ENCODE assay signal across 10 cellular contexts in genomic region chr9:116152941-116153764, GRCh38.
DNase-seq lines count a peak whose midpoint lies in the region; ATAC-seq and TF ChIP-seq lines count a peak whose summit lies in the region.
"Had no signal": no experiment of that assay in that cellular context is flagged by ENCODE, and none has a peak within 500 bp of the region (broad histone marks: within the 10 kb centered on the region; RNA-seq: fewer than 3 reads in every experiment).

No MANE protein-coding gene starts in this region.

- DNase-seq in AG09309 (ENCODE audit: low read depth) (no peak), NCI-H1417 treated with DMSO at 0.1 percent for 48 hours (lab: John Stamatoyannopoulos, UW) (peak; percentile 16), epithelial cell of esophagus (ENCODE audit: low read depth) (peak; percentile 41)
- no peak for DNase-seq in activated CD4-positive, alpha-beta T cell treated with anti-CD3 and anti-CD28 coated beads for 4 hours
- no peak for DNase-seq in stimulated activated CD8-positive, alpha-beta memory T cell treated with anti-CD3 and anti-CD28 coated beads, Interleukin-4, amount 100 ng/mL, for 48 hours
- DNase-seq: effector CD4-positive, alpha-beta T cell; NCI-H187 treated with DMSO at 0.1 percent for 48 hours had no signal

- no peaks in the 10 kb centered on the region for H3K9me3 Mint-ChIP-seq in nephron

- peak overlapping the region; percentile 48 for H3K4me3 ChIP-seq in AG09309 (ENCODE audit: control insufficient read depth, low read depth, low read length)
- H3K4me3 ChIP-seq in epithelial cell of esophagus (ENCODE audit: low read length) = no peak overlapping the region

- H3K4me1 Mint-ChIP-seq in nephron = peaks cover 45% of the 10 kb centered on the region

- ATAC-seq in GM19452 (IDR thresholded peaks at IDR 0.05; ENCODE audit: unreplicated experiment) (no peak), GM21360 (IDR thresholded peaks at IDR 0.05; ENCODE audit: unreplicated experiment) (no peak)

- H3K27me3 Mint-ChIP-seq in nephron (ENCODE audit: low read depth) = peaks cover 64% of the 10 kb centered on the region

- H3K27ac Mint-ChIP-seq in nephron = peak overlapping the region; percentile 24 to 91 (median 83)

- no peaks in the 10 kb centered on the region for H3K36me3 Mint-ChIP-seq in nephron (ENCODE audit: low read depth)

- peak overlapping the region; percentile 88 to 90 (median 88) for H3K4me3 Mint-ChIP-seq in nephron

- no peak for TF ChIP-seq CTCF in AG09309 (IDR thresholded peaks at IDR 0.05; ENCODE audit: control insufficient read depth, insufficient read depth, low read depth, low read length, missing control alignments)
- TF ChIP-seq CTCF in epithelial cell of esophagus (IDR thresholded peaks at IDR 0.05; ENCODE audit: insufficient read depth, low read depth, low read length, missing control alignments) = no peak
- no peak for TF ChIP-seq CTCF in nephron (IDR thresholded peaks at IDR 0.05; ENCODE audit: unreplicated experiment in 3 of 3)

Comparison
In these comparisons a context has a peak if more than half of its experiments do, and no peak if none do; other contexts are left out.
1. DNase-seq: peak in NCI-H1417 treated with DMSO at 0.1 percent for 48 hours (single experiment) and epithelial cell of esophagus (single experiment); none in AG09309 (single experiment), activated CD4-positive, alpha-beta T cell treated with anti-CD3 and anti-CD28 coated beads for 4 hours (0 of 2) and stimulated activated CD8-positive, alpha-beta memory T cell treated with anti-CD3 and anti-CD28 coated beads, Interleukin-4, amount 100 ng/mL, for 48 hours (single experiment).